Comparison of ENCODE assay signal across 11 cellular contexts in genomic region chr9:131885144-131885609, GRCh38.
DNase-seq lines count a peak whose midpoint lies in the region; ATAC-seq, FAIRE-seq and TF ChIP-seq lines count a peak whose summit lies in the region.
"Had no signal": no experiment of that assay in that cellular context is flagged by ENCODE, and none has a peak within 500 bp of the region (broad histone marks: within the 10 kb centered on the region; RNA-seq: fewer than 3 reads in every experiment).

No MANE protein-coding gene starts in this region.

- in situ Hi-C loops in HepG2 (cut with HindIII; ENCODE audit: extremely low pct_ligation_motif_present, low pct_unique_long_range_greater_than_20kb), result no loop called here

- H2AFZ ChIP-seq in SK-N-SH (ENCODE audit: low read depth), result no peak overlapping the region
- H2AFZ ChIP-seq in HepG2 (ENCODE audit: low read length), result no peak overlapping the region

- POLR2A ChIA-PET in SK-N-SH (lab: Yijun Ruan, JAX) (interaction anchor here (0.6 to 1.3 kb wide), 4 partner anchors 15 to 330 kb away, joined by 3 to 6 read pairs (median 5); no protein-coding TSS in a partner anchor), HepG2 (lab: Yijun Ruan, JAX) (no interaction called here)

- WGBS in SK-N-SH (ENCODE audit: low lambda C conversion rate), result 78% methylated on average over 6 of the region's 6 CpGs
- 97% methylated on average over 5 of the region's 6 CpGs for WGBS in HepG2 (ENCODE audit: low lambda C conversion rate)

- peak; percentile 90 to 91 for ATAC-seq in lower lobe of right lung
- no peak for ATAC-seq in effector memory CD8-positive, alpha-beta T cell (replicated peaks)
- ATAC-seq in HepG2, result no peak
- ATAC-seq in HG02973 (IDR thresholded peaks at IDR 0.05; ENCODE audit: unreplicated experiment), result no peak

- CTCF ChIA-PET in SK-N-SH (lab: Yijun Ruan, JAX) (interaction anchor here (0.8 to 5.4 kb wide), 9 partner anchors 9 to 352 kb away, joined by 3 to 33 read pairs (median 3); no protein-coding TSS in a partner anchor), HepG2 (lab: Yijun Ruan, JAX; ENCODE audit: low intra/inter-chr PET ratio, low total read pairs) (no interaction called here)

- no peak for FAIRE-seq in HepG2 (lab: Jason Lieb, UNC)

- TF ChIP-seq RAD21 in SK-N-SH (IDR thresholded peaks at IDR 0.05; ENCODE audit: low read length) (peak; percentile 38; the same call in 1 of the 2 replicates), HepG2 (CRISPR knock-in tag; IDR thresholded peaks at IDR 0.05) (no peak)

- TF ChIP-seq EP300 in SK-N-SH (IDR thresholded peaks at IDR 0.05; ENCODE audit: borderline replicate concordance in 1 of 2, low read depth in 1 of 2, low read length in 1 of 2), result peak in 1 of 2 experiments; percentile 98; a peak in 2 of 4 replicates
- no peak for TF ChIP-seq EP300 in HepG2 (IDR thresholded peaks at IDR 0.05; ENCODE audit: low read depth in 2 of 2, low read length in 2 of 2)
- no peak for TF ChIP-seq EP300 in HepG2 (CRISPR knock-in tag; IDR thresholded peaks at IDR 0.05; ENCODE audit: borderline replicate concordance)

- no peaks in the 10 kb centered on the region for H3K9me3 Mint-ChIP-seq in effector memory CD8-positive, alpha-beta T cell
- H3K9me3 Mint-ChIP-seq in mesothelial cell of epicardium, result no peaks in the 10 kb centered on the region
- H3K9me3 Mint-ChIP-seq: activated naive CD8-positive, alpha-beta T cell treated with anti-CD3 and anti-CD28 coated beads, Interleukin-2, amount 10 ng/mL, durations not matched to agents 7 days and 5 days; stimulated activated naive CD8-positive, alpha-beta T cell treated with anti-CD3 and anti-CD28 coated beads, Interleukin-15, Interleukin-2, amounts not matched to agents 100 ng/mL and 50 ng/mL, for 24 hours had no signal

- H3K27me3 Mint-ChIP-seq in effector memory CD8-positive, alpha-beta T cell, result no peaks in the 10 kb centered on the region
- no peaks in the 10 kb centered on the region for H3K27me3 Mint-ChIP-seq in mesothelial cell of epicardium (ENCODE audit: low read depth)
- H3K27me3 Mint-ChIP-seq: activated naive CD8-positive, alpha-beta T cell treated with anti-CD3 and anti-CD28 coated beads, Interleukin-2, amount 10 ng/mL, durations not matched to agents 7 days and 5 days; stimulated activated naive CD8-positive, alpha-beta T cell treated with anti-CD3 and anti-CD28 coated beads, Interleukin-15, Interleukin-2, amounts not matched to agents 100 ng/mL and 50 ng/mL, for 24 hours had no signal

- H3K79me2 ChIP-seq in SK-N-SH (ENCODE audit: insufficient read depth), result no peaks in the 10 kb centered on the region
- no peaks in the 10 kb centered on the region for H3K79me2 ChIP-seq in HepG2 (ENCODE audit: insufficient read depth, low read length)

- H3K9me2 ChIP-seq in SK-N-SH, result no peaks in the 10 kb centered on the region

- no peak overlapping the region for H3K9ac ChIP-seq in SK-N-SH
- no peak overlapping the region for H3K9ac ChIP-seq in HepG2 (ENCODE audit: insufficient read depth, low read depth, low read length)

- intact Hi-C loops in lower lobe of right lung (cut with DNase I), result no loop called here
- intact Hi-C loops in HepG2 (cut with micrococcal nuclease; ENCODE audit: unreplicated experiment), result no loop called here

- no TSS peak for BruUV-seq in HepG2 (replicated peaks; lab: Mats Ljungman, UMichigan)

- no peaks in the 10 kb centered on the region for H3K27me3 ChIP-seq in SK-N-SH (ENCODE audit: insufficient read depth)
- H3K27me3 ChIP-seq in lower lobe of right lung (ENCODE audit: low read depth), result no peaks in the 10 kb centered on the region
- no peaks in the 10 kb centered on the region for H3K27me3 ChIP-seq in HepG2 (ENCODE audit: control insufficient read depth in 1 of 2, insufficient read depth in 2 of 2, low read length in 2 of 2)

- H3K4me3 ChIP-seq in SK-N-SH (ENCODE audit: low read depth in 2 of 2, low read length in 1 of 2) (no peak overlapping the region), lower lobe of right lung (no peak overlapping the region), HepG2 (replicated peaks in 1 of 3; ENCODE audit: insufficient read depth in 1 of 3, low read depth in 2 of 3, low read length in 3 of 3) (no peak overlapping the region)
- H3K4me3 ChIP-seq: SK-N-MC had no signal

- peak; percentile 24 for DNase-seq in DMS153 treated with DMSO at 0.1 percent for 48 hours (lab: John Stamatoyannopoulos, UW; ENCODE audit: unreplicated experiment)
- peak; percentile 97 for DNase-seq in NCI-H2029 treated with DMSO at 0.1 percent for 48 hours (lab: John Stamatoyannopoulos, UW)
- peak; percentile 84 for DNase-seq in SK-N-SH
- peak; percentile 79 for DNase-seq in lower lobe of right lung
- DNase-seq in effector memory CD8-positive, alpha-beta T cell, result no peak
- DNase-seq in HepG2 (ENCODE audit: low spot score), result no peak
- no peak for DNase-seq in mesothelial cell of epicardium (ENCODE audit: low spot score in 2 of 2, unreplicated experiment in 2 of 2)
- DNase-seq: activated naive CD8-positive, alpha-beta T cell treated with anti-CD3 and anti-CD28 coated beads, Interleukin-2, amount 10 ng/mL, durations not matched to agents 7 days and 5 days had no signal

- no peak for TF ChIP-seq POLR2A in HepG2 (IDR thresholded peaks at IDR 0.05; ENCODE audit: insufficient read depth in 1 of 2, low read depth in 2 of 2, low read length in 2 of 2)

- H4K20me1 ChIP-seq in SK-N-SH (ENCODE audit: insufficient read depth) (no peaks in the 10 kb centered on the region), HepG2 (ENCODE audit: insufficient read depth, low read length) (no peaks in the 10 kb centered on the region)

- H3K4me2 ChIP-seq in SK-N-SH (no peak overlapping the region), HepG2 (ENCODE audit: low read depth, low read length) (no peak overlapping the region)

- no peaks in the 10 kb centered on the region for H3F3A ChIP-seq in SK-N-SH (replicated peaks; ENCODE audit: insufficient read depth)

- H3K27ac ChIP-seq in SK-N-SH (ENCODE audit: low read depth in 2 of 2, low read length in 1 of 2) (peak overlapping the region in 1 of 2 experiments; percentile 85; a peak in 2 of 4 replicates), lower lobe of right lung (no peak overlapping the region), HepG2 (ENCODE audit: extremely low read length, insufficient read depth, low read length) (no peak overlapping the region)
- H3K27ac ChIP-seq: SK-N-MC had no signal

- TF ChIP-seq CTCF in SK-N-SH (IDR thresholded peaks at IDR 0.05) (no peak), lower lobe of right lung (IDR thresholded peaks at IDR 0.05) (no peak), HepG2 (CRISPR knock-in tag; IDR thresholded peaks at IDR 0.05) (no peak), mesothelial cell of epicardium (IDR thresholded peaks at IDR 0.05; ENCODE audit: unreplicated experiment) (no peak)

- H3K4me1 ChIP-seq in SK-N-SH (ENCODE audit: control insufficient read depth in 1 of 2, insufficient read depth in 2 of 2, low read depth in 1 of 2, low read length in 1 of 2) (peaks cover 6 to 42% of the 10 kb centered on the region in 2 experiments; a peak in 2 of 4 replicates), lower lobe of right lung (peaks cover 6% of the 10 kb centered on the region), HepG2 (ENCODE audit: insufficient read depth, low read length) (no peaks in the 10 kb centered on the region)

- peaks cover 8% of the 10 kb centered on the region for H3K36me3 Mint-ChIP-seq in effector memory CD8-positive, alpha-beta T cell (ENCODE audit: insufficient read depth)
- no peaks in the 10 kb centered on the region for H3K36me3 Mint-ChIP-seq in mesothelial cell of epicardium
- H3K36me3 Mint-ChIP-seq: activated naive CD8-positive, alpha-beta T cell treated with anti-CD3 and anti-CD28 coated beads, Interleukin-2, amount 10 ng/mL, durations not matched to agents 7 days and 5 days had no signal

- H3K9me3 ChIP-seq in SK-N-SH (no peaks in the 10 kb centered on the region), lower lobe of right lung (no peaks in the 10 kb centered on the region), HepG2 (ENCODE audit: low read length) (no peaks in the 10 kb centered on the region)

- H3K27ac Mint-ChIP-seq in effector memory CD8-positive, alpha-beta T cell, result no peak overlapping the region
- no peak overlapping the region for H3K27ac Mint-ChIP-seq in mesothelial cell of epicardium
- H3K27ac Mint-ChIP-seq: activated naive CD8-positive, alpha-beta T cell treated with anti-CD3 and anti-CD28 coated beads, Interleukin-2, amount 10 ng/mL, durations not matched to agents 7 days and 5 days; stimulated activated naive CD8-positive, alpha-beta T cell treated with anti-CD3 and anti-CD28 coated beads, Interleukin-15, Interleukin-2, amounts not matched to agents 100 ng/mL and 50 ng/mL, for 24 hours had no signal

- H3K36me3 ChIP-seq in SK-N-SH (replicated peaks in 1 of 2; ENCODE audit: control insufficient read depth in 1 of 2, insufficient read depth in 2 of 2, low read length in 1 of 2) (peaks cover 3 to 7% of the 10 kb centered on the region in 2 experiments), lower lobe of right lung (peaks cover 8% of the 10 kb centered on the region), HepG2 (replicated peaks in 1 of 2; ENCODE audit: control insufficient read depth in 1 of 2, insufficient read depth in 2 of 2, low read length in 2 of 2) (no peaks in the 10 kb centered on the region)

- H3K4me1 Mint-ChIP-seq in effector memory CD8-positive, alpha-beta T cell (ENCODE audit: low read depth in 2 of 2), result peaks cover 0 to 3% of the 10 kb centered on the region in 2 donors
- peaks cover 16% of the 10 kb centered on the region for H3K4me1 Mint-ChIP-seq in mesothelial cell of epicardium

- H3K4me3 Mint-ChIP-seq in effector memory CD8-positive, alpha-beta T cell, result no peak overlapping the region
- H3K4me3 Mint-ChIP-seq in mesothelial cell of epicardium, result no peak overlapping the region
- H3K4me3 Mint-ChIP-seq: activated naive CD8-positive, alpha-beta T cell treated with anti-CD3 and anti-CD28 coated beads, Interleukin-2, amount 10 ng/mL, durations not matched to agents 7 days and 5 days; stimulated activated naive CD8-positive, alpha-beta T cell treated with anti-CD3 and anti-CD28 coated beads, Interleukin-15, Interleukin-2, amounts not matched to agents 100 ng/mL and 50 ng/mL, for 24 hours had no signal

TF ChIP-seq in SK-N-SH, 30 proteins besides CTCF, POLR2A, EP300 and RAD21 (continues in another document):
- TF ChIP-seq POLR2AphosphoS5 (IDR thresholded peaks at IDR 0.05; ENCODE audit: low read depth, low read length), result no peak
- TF ChIP-seq GATA2 (CRISPR knock-in tag; IDR thresholded peaks at IDR 0.05), result peak; percentile 97

TF ChIP-seq in HepG2, 621 proteins besides CTCF, POLR2A, EP300 and RAD21 (continues in another document):
- TF ChIP-seq ZBTB34 (CRISPR knock-in tag; IDR thresholded peaks at IDR 0.05) (no peak), NFIC (IDR thresholded peaks at IDR 0.05; ENCODE audit: low read length) (no peak)

Comparison
In these comparisons a context has a peak if more than half of its experiments do, and no peak if none do; other contexts are left out.
1. DNase-seq: peak in DMS153 treated with DMSO at 0.1 percent for 48 hours (single experiment), NCI-H2029 treated with DMSO at 0.1 percent for 48 hours (single experiment), SK-N-SH (single experiment) and lower lobe of right lung (single experiment); none in effector memory CD8-positive, alpha-beta T cell (0 of 3), HepG2 (single experiment) and mesothelial cell of epicardium (0 of 2).
2. ATAC-seq: peak in lower lobe of right lung (2 of 2); none in effector memory CD8-positive, alpha-beta T cell (single experiment), HepG2 (single experiment) and HG02973 (single experiment).